In the genomic region with DNA sequence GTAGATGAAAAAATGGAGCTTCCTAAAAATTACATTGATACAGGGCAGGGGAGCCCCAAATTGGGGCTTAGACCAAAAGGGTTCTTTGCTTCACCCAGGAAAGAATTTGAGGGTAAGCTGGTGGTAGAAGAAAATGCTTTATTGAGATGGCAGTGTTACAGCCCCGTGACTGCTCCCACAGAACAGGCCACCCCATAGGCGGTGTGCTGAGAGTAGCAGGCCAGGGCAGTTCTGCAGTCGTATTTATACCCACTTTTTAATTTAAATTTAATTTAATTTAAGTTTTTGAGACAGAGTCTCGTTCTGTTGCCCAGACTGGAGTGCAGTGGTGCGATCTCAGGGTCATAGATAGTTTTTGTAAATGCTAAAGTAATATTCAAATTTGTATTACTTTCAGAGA, we compare ENCODE assay signal across 3 cellular contexts.
"Had no signal": no experiment of that assay in that cellular context is flagged by ENCODE, and none has a peak within 500 bp of the region (broad histone marks: within the 10 kb centered on the region; RNA-seq: fewer than 3 reads in every experiment).

No MANE protein-coding gene starts in this region.

- H3K4me3 ChIP-seq: GM12878 had no signal

- DNase-seq: GDM1, GF-D8 had no signal
